ENCODE assay signal across 1 cellular context in genomic region chr11:66282468-66283455, GRCh38.
TF ChIP-seq lines count a peak whose summit lies in the region.

No MANE protein-coding gene starts in this region.

TF ChIP-seq in K562, 482 proteins besides CTCF, POLR2A, EP300 and RAD21 (continued from another document):
- TF ChIP-seq, protein P1, sequence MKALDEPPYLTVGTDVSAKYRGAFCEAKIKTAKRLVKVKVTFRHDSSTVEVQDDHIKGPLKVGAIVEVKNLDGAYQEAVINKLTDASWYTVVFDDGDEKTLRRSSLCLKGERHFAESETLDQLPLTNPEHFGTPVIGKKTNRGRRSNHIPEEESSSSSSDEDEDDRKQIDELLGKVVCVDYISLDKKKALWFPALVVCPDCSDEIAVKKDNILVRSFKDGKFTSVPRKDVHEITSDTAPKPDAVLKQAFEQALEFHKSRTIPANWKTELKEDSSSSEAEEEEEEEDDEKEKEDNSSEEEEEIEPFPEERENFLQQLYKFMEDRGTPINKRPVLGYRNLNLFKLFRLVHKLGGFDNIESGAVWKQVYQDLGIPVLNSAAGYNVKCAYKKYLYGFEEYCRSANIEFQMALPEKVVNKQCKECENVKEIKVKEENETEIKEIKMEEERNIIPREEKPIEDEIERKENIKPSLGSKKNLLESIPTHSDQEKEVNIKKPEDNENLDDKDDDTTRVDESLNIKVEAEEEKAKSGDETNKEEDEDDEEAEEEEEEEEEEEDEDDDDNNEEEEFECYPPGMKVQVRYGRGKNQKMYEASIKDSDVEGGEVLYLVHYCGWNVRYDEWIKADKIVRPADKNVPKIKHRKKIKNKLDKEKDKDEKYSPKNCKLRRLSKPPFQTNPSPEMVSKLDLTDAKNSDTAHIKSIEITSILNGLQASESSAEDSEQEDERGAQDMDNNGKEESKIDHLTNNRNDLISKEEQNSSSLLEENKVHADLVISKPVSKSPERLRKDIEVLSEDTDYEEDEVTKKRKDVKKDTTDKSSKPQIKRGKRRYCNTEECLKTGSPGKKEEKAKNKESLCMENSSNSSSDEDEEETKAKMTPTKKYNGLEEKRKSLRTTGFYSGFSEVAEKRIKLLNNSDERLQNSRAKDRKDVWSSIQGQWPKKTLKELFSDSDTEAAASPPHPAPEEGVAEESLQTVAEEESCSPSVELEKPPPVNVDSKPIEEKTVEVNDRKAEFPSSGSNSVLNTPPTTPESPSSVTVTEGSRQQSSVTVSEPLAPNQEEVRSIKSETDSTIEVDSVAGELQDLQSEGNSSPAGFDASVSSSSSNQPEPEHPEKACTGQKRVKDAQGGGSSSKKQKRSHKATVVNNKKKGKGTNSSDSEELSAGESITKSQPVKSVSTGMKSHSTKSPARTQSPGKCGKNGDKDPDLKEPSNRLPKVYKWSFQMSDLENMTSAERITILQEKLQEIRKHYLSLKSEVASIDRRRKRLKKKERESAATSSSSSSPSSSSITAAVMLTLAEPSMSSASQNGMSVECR (CRISPR knock-in tag; IDR thresholded peaks at IDR 0.05), result no peak; the same call in 1 of the 2 replicates
- TF ChIP-seq HMGXB4 (CRISPR knock-in tag; IDR thresholded peaks at IDR 0.05), result no peak
- TF ChIP-seq TCFL5 (CRISPR knock-in tag; conservative IDR thresholded peaks at IDR 0.05), result no peak
- TF ChIP-seq ESRRB (CRISPR knock-in tag; IDR thresholded peaks at IDR 0.05; ENCODE audit: borderline replicate concordance), result no peak
- TF ChIP-seq KAT7 (CRISPR knock-in tag; IDR thresholded peaks at IDR 0.05; ENCODE audit: borderline replicate concordance), result no peak
- no peak for TF ChIP-seq GATAD2B (IDR thresholded peaks at IDR 0.05; ENCODE audit: borderline replicate concordance)
- no peak for TF ChIP-seq ZNF184 (CRISPR knock-in tag; IDR thresholded peaks at IDR 0.05)
- TF ChIP-seq TEAD4 (IDR thresholded peaks at IDR 0.05; ENCODE audit: low read length), result no peak
- no peak for TF ChIP-seq TEAD4 (CRISPR knock-in tag; IDR thresholded peaks at IDR 0.05; ENCODE audit: borderline replicate concordance)
- TF ChIP-seq ZNF239 (CRISPR knock-in tag; IDR thresholded peaks at IDR 0.05), result no peak
- TF ChIP-seq HNRNPK (IDR thresholded peaks at IDR 0.05; ENCODE audit: low read depth, low read length, poor library complexity, severe bottlenecking), result no peak
- no peak for TF ChIP-seq ZNF408 (CRISPR knock-in tag; IDR thresholded peaks at IDR 0.05; ENCODE audit: low read depth)
- TF ChIP-seq ARID3B (CRISPR knock-in tag; IDR thresholded peaks at IDR 0.05; ENCODE audit: borderline replicate concordance), result no peak
- TF ChIP-seq HNRNPH1 (optimal IDR thresholded peaks at IDR 0.05; ENCODE audit: low read depth, low read length), result no peak
- TF ChIP-seq MCM2 (IDR thresholded peaks at IDR 0.05; ENCODE audit: low read depth), result no peak
- TF ChIP-seq, protein P2, sequence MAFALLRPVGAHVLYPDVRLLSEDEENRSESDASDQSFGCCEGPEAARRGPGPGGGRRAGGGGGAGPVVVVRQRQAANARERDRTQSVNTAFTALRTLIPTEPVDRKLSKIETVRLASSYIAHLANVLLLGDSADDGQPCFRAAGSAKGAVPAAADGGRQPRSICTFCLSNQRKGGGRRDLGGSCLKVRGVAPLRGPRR (CRISPR knock-in tag; IDR thresholded peaks at IDR 0.05), result no peak
- TF ChIP-seq THRA (IDR thresholded peaks at IDR 0.05), result no peak
